In genomic region chr4:56315543-56315942, GRCh38 we compare ENCODE assay signal across 18 cellular contexts.
A peak's percentile ranks its signal among the peaks of the same experiment; 100 is the strongest.
DNase-seq lines count a peak whose midpoint lies in the region; TF ChIP-seq lines count a peak whose summit lies in the region.
"Had no signal": no experiment of that assay in that cellular context is flagged by ENCODE, and none has a peak within 500 bp of the region (broad histone marks: within the 10 kb centered on the region; RNA-seq: fewer than 3 reads in every experiment).

No MANE protein-coding gene starts in this region.

- H3K27me3 ChIP-seq in esophagus muscularis mucosa, result no peaks in the 10 kb centered on the region
- H3K27me3 ChIP-seq: BLaER1 treated with 17β-estradiol and CSF1 and Interleukin-3, amounts not matched to agents 10 nM and 100 nM had no signal

- no peak overlapping the region for H3K4me3 ChIP-seq in coronary artery
- H3K4me3 ChIP-seq in esophagus muscularis mucosa, result no peak overlapping the region
- H3K4me3 ChIP-seq: A549; BLaER1 treated with 17β-estradiol and CSF1 and Interleukin-3, amounts not matched to agents 10 nM and 100 nM had no signal

- no peak for TF ChIP-seq CTCF in coronary artery (IDR thresholded peaks at IDR 0.05)
- no peak for TF ChIP-seq CTCF in esophagus muscularis mucosa (IDR thresholded peaks at IDR 0.05)
- no peak for TF ChIP-seq CTCF in osteocyte (IDR thresholded peaks at IDR 0.05)

- whole genome bisulfite sequencing in esophagus muscularis mucosa, result 95% methylated on average over 24 of the region's 24 CpGs

- H3K27ac Mint-ChIP-seq in osteocyte (ENCODE audit: unreplicated experiment), result no peak overlapping the region
- H3K27ac Mint-ChIP-seq: B cell; CD4-positive, alpha-beta T cell; CD8-positive, alpha-beta T cell had no signal

- intact Hi-C loops in esophagus muscularis mucosa (cut with DNase I), result no loop called here

- no peaks in the 10 kb centered on the region for H3K9me3 Mint-ChIP-seq in osteocyte (ENCODE audit: unreplicated experiment)
- H3K9me3 Mint-ChIP-seq: CD4-positive, alpha-beta T cell; CD8-positive, alpha-beta T cell had no signal

- H3K4me1 ChIP-seq in esophagus muscularis mucosa, result no peaks in the 10 kb centered on the region
- H3K4me1 ChIP-seq: BLaER1 treated with 17β-estradiol and CSF1 and Interleukin-3, amounts not matched to agents 10 nM and 100 nM; Caco-2 had no signal

- H3K4me3 Mint-ChIP-seq in osteocyte (ENCODE audit: unreplicated experiment), result no peak overlapping the region
- H3K4me3 Mint-ChIP-seq: B cell; CD4-positive, alpha-beta T cell; CD8-positive, alpha-beta T cell had no signal

- no peaks in the 10 kb centered on the region for H3K9me3 ChIP-seq in esophagus muscularis mucosa
- H3K9me3 ChIP-seq: A549, Caco-2 had no signal

- no peak for TF ChIP-seq EP300 in esophagus muscularis mucosa (IDR thresholded peaks at IDR 0.05)

- no peak for TF ChIP-seq POLR2A in esophagus muscularis mucosa (IDR thresholded peaks at IDR 0.05; ENCODE audit: low read depth)

- H3K27ac ChIP-seq in coronary artery (no peak overlapping the region), esophagus muscularis mucosa (replicated peaks in 1 of 4) (no peak overlapping the region)
- H3K27ac ChIP-seq: 22Rv1; A549; BLaER1 treated with 17β-estradiol and CSF1 and Interleukin-3, amounts not matched to agents 10 nM and 100 nM; C4-2B had no signal

- no peaks in the 10 kb centered on the region for H3K4me1 Mint-ChIP-seq in osteocyte (ENCODE audit: unreplicated experiment)
- H3K4me1 Mint-ChIP-seq: B cell had no signal

- DNase-seq in coronary artery (ENCODE audit: low spot score) (peak; percentile 49), esophagus muscularis mucosa (ENCODE audit: extremely low spot score) (peak; percentile 60), osteocyte (ENCODE audit: extremely low spot score, unreplicated experiment) (peak; percentile 83), HT-29 (ENCODE audit: low spot score) (no peak), NCI-H2081 treated with DMSO at 0.1 percent for 48 hours (lab: John Stamatoyannopoulos, UW) (no peak), NCI-H2029 treated with DMSO at 0.1 percent for 48 hours (lab: John Stamatoyannopoulos, UW) (no peak)
- DNase-seq: AML-193; Caco-2; Calu3; CD4-positive, alpha-beta T cell; CD8-positive, alpha-beta T cell; DMS79 treated with DMSO at 0.1 percent for 48 hours; GF-D8 had no signal

- H3K27me3 Mint-ChIP-seq in osteocyte (ENCODE audit: unreplicated experiment), result no peaks in the 10 kb centered on the region
- H3K27me3 Mint-ChIP-seq: B cell; CD4-positive, alpha-beta T cell had no signal

- H3K36me3 ChIP-seq in esophagus muscularis mucosa, result no peaks in the 10 kb centered on the region

- peaks cover 24% of the 10 kb centered on the region for H3K36me3 Mint-ChIP-seq in osteocyte (ENCODE audit: unreplicated experiment)
- H3K36me3 Mint-ChIP-seq: CD8-positive, alpha-beta T cell had no signal

Comparison
In these comparisons a context has a peak if more than half of its experiments do, and no peak if none do; other contexts are left out.
1. DNase-seq: peak in coronary artery (single experiment), esophagus muscularis mucosa (single experiment) and osteocyte (single experiment); none in HT-29 (single experiment), NCI-H2081 treated with DMSO at 0.1 percent for 48 hours (single experiment) and NCI-H2029 treated with DMSO at 0.1 percent for 48 hours (single experiment).